Comparison of ENCODE assay signal across 8 cellular contexts in the genomic region with DNA sequence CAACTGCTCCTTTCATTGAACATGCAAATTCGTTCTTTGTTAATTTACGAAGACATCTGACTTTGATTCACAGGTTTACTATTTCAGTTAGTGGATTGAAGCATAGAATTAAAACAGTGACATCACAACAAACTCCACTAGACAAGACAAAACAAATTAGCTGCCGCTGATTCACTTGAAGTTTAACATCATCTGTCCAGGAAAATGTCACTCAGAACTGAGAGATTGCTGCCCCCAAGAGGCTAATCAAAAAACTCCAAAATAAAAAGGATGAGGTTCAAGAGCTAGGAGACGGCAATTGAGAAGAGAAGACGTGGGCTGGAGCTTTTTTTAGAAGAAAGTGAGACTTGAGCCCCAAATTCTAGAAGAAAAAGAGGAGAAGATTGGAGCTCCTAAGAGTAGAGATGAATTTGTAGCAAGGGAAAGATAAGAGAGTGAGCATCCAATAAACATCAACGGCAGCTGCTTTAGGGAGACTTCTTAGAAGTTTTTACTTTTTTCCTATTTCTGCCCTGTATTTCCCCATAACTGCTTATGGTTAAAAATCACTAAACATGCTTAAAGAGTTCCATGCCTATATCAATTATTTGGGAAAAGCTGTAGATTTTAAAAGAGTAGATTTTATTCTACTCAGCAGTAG. TPM values are rescaled to one million over a fixed set of nuclear protein-coding genes. Genes with fewer than 3 reads are reported as not detected.
DNase-seq lines count a peak whose midpoint lies in the region; ATAC-seq, FAIRE-seq and TF ChIP-seq lines count a peak whose summit lies in the region.

No MANE protein-coding gene starts in this region.

- TF ChIP-seq CTCF in AG10803 (conservative IDR thresholded peaks at IDR 0.05; ENCODE audit: low read length) (peak; percentile 56), GM10248 (IDR thresholded peaks at IDR 0.05; ENCODE audit: control extremely low read depth, extremely low read depth, low read depth, missing control alignments) (peak; percentile 50), kidney (IDR thresholded peaks at IDR 0.05; ENCODE audit: borderline replicate concordance, extremely low read depth, insufficient read depth) (peak; percentile 24)

- no peaks in the 10 kb centered on the region for H3K36me3 ChIP-seq in kidney (ENCODE audit: control insufficient read depth in 1 of 2, insufficient read depth in 2 of 2, low read length in 2 of 2)

- no peak overlapping the region for H3K9ac ChIP-seq in kidney (ENCODE audit: low read length in 2 of 2)

- DNase-seq in AG10803 (ENCODE audit: low read depth): peak; percentile 25
- peak; percentile 22 for DNase-seq in GM10248 (ENCODE audit: extremely low spot score)
- peak; percentile 7 for DNase-seq in NCI-H226
- DNase-seq in astrocyte of the hippocampus (ENCODE audit: low read depth, low spot score): peak; percentile 45
- no peak for DNase-seq in kidney
- DNase-seq in T1000 (lab: John Stamatoyannopoulos, UW): no peak

- intact Hi-C loops in kidney (cut with DNase I): no loop called here

- H3K4me1 ChIP-seq in kidney (ENCODE audit: control insufficient read depth in 1 of 2, insufficient read depth in 1 of 2, low read depth in 1 of 2, low read length in 2 of 2): no peaks in the 10 kb centered on the region

- CTCF ChIA-PET in GM10248 (lab: Yijun Ruan, JAX): interaction anchor here (0.7 to 4.5 kb wide), 21 partner anchors 8 to 1411 kb away, joined by 3 to 21 read pairs (median 4); no protein-coding TSS in a partner anchor

- POLR2A ChIA-PET in GM10248 (lab: Yijun Ruan, JAX): no interaction called here

- no peaks in the 10 kb centered on the region for H3K9me3 ChIP-seq in kidney (ENCODE audit: control insufficient read depth in 1 of 2, low read length in 2 of 2)

- ATAC-seq in HG02981 (IDR thresholded peaks at IDR 0.05; ENCODE audit: unreplicated experiment) (peak; percentile 72), GM18498 (IDR thresholded peaks at IDR 0.05; ENCODE audit: unreplicated experiment) (no peak)

- no peak for FAIRE-seq in kidney (lab: Jason Lieb, UNC)

- no peak overlapping the region for H3K27ac ChIP-seq in kidney (ENCODE audit: low read depth in 2 of 2, low read length in 2 of 2)

- H3K4me3 ChIP-seq in AG10803 (ENCODE audit: low read length): no peak overlapping the region
- H3K4me3 ChIP-seq in kidney (ENCODE audit: low read length in 2 of 2): no peak overlapping the region

RNA-seq across cellular contexts. Expression of a gene that starts 40.8 kb away (rescaled TPM):
- 42.2 TPM for total RNA-seq in kidney
- polyA plus RNA-seq in kidney (ENCODE audit: insufficient read depth, low read depth, low replicate concordance): 14.7 TPM

Comparison
In these comparisons a context has a peak if more than half of its experiments do, and no peak if none do; other contexts are left out.
1. DNase-seq: peak in AG10803 (single experiment), GM10248 (single experiment), NCI-H226 (single experiment) and astrocyte of the hippocampus (single experiment); none in kidney (single experiment) and T1000 (single experiment).
2. Peak in every context shown above with its lines, with median percentiles within 50 percentile points of each other: CTCF ChIP-seq.